10 cellular contexts compared by ENCODE assay signal in genomic region chr2:30234180-30234971, GRCh38. TPM values are rescaled to one million over a fixed set of nuclear protein-coding genes. Genes with fewer than 3 reads are reported as not detected.
DNase-seq lines count a peak whose midpoint lies in the region; ATAC-seq and TF ChIP-seq lines count a peak whose summit lies in the region.
"Had no signal": no experiment of that assay in that cellular context is flagged by ENCODE, and none has a peak within 500 bp of the region (broad histone marks: within the 10 kb centered on the region; RNA-seq: fewer than 3 reads in every experiment).

No MANE protein-coding gene starts in this region.

- H3K27me3 Mint-ChIP-seq in activated CD8-positive, alpha-beta memory T cell treated with anti-CD3 and anti-CD28 coated beads, Interleukin-2, amount 10 ng/mL, durations not matched to agents 7 days and 5 days: peaks cover 12% of the 10 kb centered on the region

- H4K20me1 ChIP-seq in Karpas-422 (ENCODE audit: insufficient read depth, low read depth, low read length): no peaks in the 10 kb centered on the region

- peak overlapping the region; percentile 73 for H3K4me3 Mint-ChIP-seq in activated CD8-positive, alpha-beta memory T cell treated with anti-CD3 and anti-CD28 coated beads, Interleukin-2, amount 10 ng/mL, durations not matched to agents 7 days and 5 days

- H3K9ac ChIP-seq in Karpas-422 (ENCODE audit: low read length): no peak overlapping the region

- no peak overlapping the region for H2AFZ ChIP-seq in Karpas-422 (ENCODE audit: low read length)

- H3K36me3 ChIP-seq in Karpas-422 (ENCODE audit: insufficient read depth, low read length): no peaks in the 10 kb centered on the region

- DNase-seq in NCI-H1417 (lab: John Stamatoyannopoulos, UW): peak in 2 of 3 experiments; percentile 19 to 39
- no peak for DNase-seq in NCI-H1417 treated with DMSO at 0.1 percent for 48 hours (lab: John Stamatoyannopoulos, UW)
- DNase-seq in activated CD8-positive, alpha-beta memory T cell treated with anti-CD3 and anti-CD28 coated beads, Interleukin-2, amount 10 ng/mL, durations not matched to agents 7 days and 5 days: peak; percentile 73
- DNase-seq in fibroblast of villous mesenchyme (ENCODE audit: low read depth): peak; percentile 77
- no peak for DNase-seq in Karpas-422
- no peak for DNase-seq in COLO668 (lab: John Stamatoyannopoulos, UW; ENCODE audit: unreplicated experiment)

- peak overlapping the region; percentile 29 for H3K4me3 ChIP-seq in fibroblast of villous mesenchyme (ENCODE audit: low read depth, low read length)
- H3K4me3 ChIP-seq in skin epidermis: peak overlapping the region in 6 of 7 experiments; percentile 57 to 77 (median 68)
- no peak overlapping the region for H3K4me3 ChIP-seq in Karpas-422 (ENCODE audit: low read length)

- peaks cover 4% of the 10 kb centered on the region for H3K9me3 Mint-ChIP-seq in activated CD8-positive, alpha-beta memory T cell treated with anti-CD3 and anti-CD28 coated beads, Interleukin-2, amount 10 ng/mL, durations not matched to agents 7 days and 5 days (ENCODE audit: low read depth)

- H3K9me3 ChIP-seq in Karpas-422 (ENCODE audit: low read length): no peaks in the 10 kb centered on the region

- peaks cover 50% of the 10 kb centered on the region for H3K36me3 Mint-ChIP-seq in activated CD8-positive, alpha-beta memory T cell treated with anti-CD3 and anti-CD28 coated beads, Interleukin-2, amount 10 ng/mL, durations not matched to agents 7 days and 5 days

- no peak overlapping the region for H3K4me2 ChIP-seq in Karpas-422 (ENCODE audit: low read depth, low read length, poor library complexity, severe bottlenecking)

- peak overlapping the region; percentile 72 for H3K27ac Mint-ChIP-seq in activated CD8-positive, alpha-beta memory T cell treated with anti-CD3 and anti-CD28 coated beads, Interleukin-2, amount 10 ng/mL, durations not matched to agents 7 days and 5 days

- CTCF ChIA-PET in activated CD8-positive, alpha-beta memory T cell treated with anti-CD3 and anti-CD28 coated beads, Interleukin-2, amount 10 ng/mL, durations not matched to agents 7 days and 5 days (lab: Charles Lee): interaction anchor here (0.6 to 3.8 kb wide), 12 partner anchors 16 to 476 kb away, joined by 3 to 21 read pairs (median 4); no protein-coding TSS in a partner anchor

- H3K9me2 ChIP-seq in Karpas-422 (replicated peaks; ENCODE audit: insufficient read depth, low read length): no peaks in the 10 kb centered on the region

- no peak for TF ChIP-seq CTCF in fibroblast of villous mesenchyme (IDR thresholded peaks at IDR 0.05; ENCODE audit: insufficient read depth, low read depth, low read length)

- peak overlapping the region in 17 of 21 experiments; percentile 18 to 96 (median 66) for H3K27ac ChIP-seq in skin epidermis
- no peak overlapping the region for H3K27ac ChIP-seq in Karpas-422 (ENCODE audit: low read length)
- H3K27ac ChIP-seq: C4-2B, VCaP had no signal

- no peaks in the 10 kb centered on the region for H3K27me3 ChIP-seq in Karpas-422 (ENCODE audit: low read length)

- no peaks in the 10 kb centered on the region for H3K79me2 ChIP-seq in Karpas-422 (ENCODE audit: low read length)

- ATAC-seq in activated CD8-positive, alpha-beta memory T cell treated with anti-CD3 and anti-CD28 coated beads, Interleukin-2, amount 10 ng/mL, durations not matched to agents 7 days and 5 days: no peak
- ATAC-seq in GM18870 (IDR thresholded peaks at IDR 0.05; ENCODE audit: unreplicated experiment): no peak

- H3K4me1 ChIP-seq in Karpas-422 (ENCODE audit: low read length): peaks cover 24% of the 10 kb centered on the region

- H3K4me1 Mint-ChIP-seq in activated CD8-positive, alpha-beta memory T cell treated with anti-CD3 and anti-CD28 coated beads, Interleukin-2, amount 10 ng/mL, durations not matched to agents 7 days and 5 days: peaks cover 73% of the 10 kb centered on the region

RNA-seq across cellular contexts. Expression of gene LBH, which starts 3.0 kb away (rescaled TPM):
- 10 to 100 TPM; 68.5 to 71.5 TPM for total RNA-seq in activated CD8-positive, alpha-beta memory T cell treated with anti-CD3 and anti-CD28 coated beads, Interleukin-2, amount 10 ng/mL, durations not matched to agents 7 days and 5 days
- 548 and 803 TPM in 2 replicates for total RNA-seq in fibroblast of villous mesenchyme
- total RNA-seq in Karpas-422 (2014; rRNA removed; shearing (Covaris generic); ENCODE audit: low replicate concordance): 7.1 and 17.5 TPM in 2 replicates

Comparison
In these comparisons a context has a peak if more than half of its experiments do, and no peak if none do; other contexts are left out.
1. DNase-seq: peak in NCI-H1417 (2 of 3), activated CD8-positive, alpha-beta memory T cell treated with anti-CD3 and anti-CD28 coated beads, Interleukin-2, amount 10 ng/mL, durations not matched to agents 7 days and 5 days (single experiment) and fibroblast of villous mesenchyme (single experiment); none in NCI-H1417 treated with DMSO at 0.1 percent for 48 hours (single experiment), Karpas-422 (single experiment) and COLO668 (single experiment).